Comparison of ENCODE assay signal across 8 cellular contexts in genomic region chr17:32503251-32504165, GRCh38. TPM values are rescaled to one million over a fixed set of nuclear protein-coding genes. Genes with fewer than 3 reads are reported as not detected.
DNase-seq lines count a peak whose midpoint lies in the region; ATAC-seq and TF ChIP-seq lines count a peak whose summit lies in the region.

No MANE protein-coding gene starts in this region.

- TF ChIP-seq CTCF in CD14-positive monocyte (IDR thresholded peaks at IDR 0.05), result no peak

- H3K9me3 Mint-ChIP-seq in CD14-positive monocyte, result no peaks in the 10 kb centered on the region

- peaks cover 47% of the 10 kb centered on the region for H3K4me1 Mint-ChIP-seq in CD14-positive monocyte

- H3K4me3 Mint-ChIP-seq in CD14-positive monocyte, result peak overlapping the region; percentile 60 to 81

- intact Hi-C loops in CD14-positive monocyte (cut with micrococcal nuclease), result no loop called here

- peak; percentile 89 for ATAC-seq in GM18907 (IDR thresholded peaks at IDR 0.05; ENCODE audit: unreplicated experiment)
- peak; percentile 74 for ATAC-seq in HG03045 (IDR thresholded peaks at IDR 0.05; ENCODE audit: unreplicated experiment)

- H3K36me3 Mint-ChIP-seq in CD14-positive monocyte, result peaks cover 8 to 11% of the 10 kb centered on the region in 2 donors

- peaks cover 0 to 6% (median 0%) of the 10 kb centered on the region in 3 donors for H3K27me3 Mint-ChIP-seq in CD14-positive monocyte (ENCODE audit: low read depth in 3 of 3)

- DNase-seq in CD14-positive monocyte (ENCODE audit: low spot score) (peak; percentile 58), SIG-M5 treated with dmso at 0.1 percent for 504 hours (lab: John Stamatoyannopoulos, UW; ENCODE audit: unreplicated experiment) (peak; percentile 85), germinal center (ENCODE audit: low spot score) (peak; percentile 60), NCI-H2227 treated with DMSO at 0.1 percent for 48 hours (lab: John Stamatoyannopoulos, UW) (no peak), dedifferentiated amniotic fluid mesenchymal stem cell (ENCODE audit: extremely low spot score) (no peak), T1000 (lab: John Stamatoyannopoulos, UW) (no peak)

- peak overlapping the region; percentile 87 to 96 (median 94) for H3K27ac Mint-ChIP-seq in CD14-positive monocyte

RNA-seq across cellular contexts. Expression of gene CDK5R1, which starts 16.7 kb away (rescaled TPM):
- under 1 TPM; 0.44 to 0.48 TPM for polyA plus RNA-seq in CD14-positive monocyte

RNA-seq across cellular contexts. Expression of gene PSMD11, which starts 59.2 kb away (rescaled TPM):
- 100 to 1,000 TPM in 1 of 2 donors, 10 to 100 TPM in 1; 91.8 to 112 TPM for polyA plus RNA-seq in CD14-positive monocyte

Comparison
In these comparisons a context has a peak if more than half of its experiments do, and no peak if none do; other contexts are left out.
1. DNase-seq: peak in CD14-positive monocyte (single experiment), SIG-M5 treated with dmso at 0.1 percent for 504 hours (single experiment) and germinal center (single experiment); none in NCI-H2227 treated with DMSO at 0.1 percent for 48 hours (single experiment), dedifferentiated amniotic fluid mesenchymal stem cell (single experiment) and T1000 (single experiment).